In genomic region chr6:45437441-45437820, GRCh38 we compare ENCODE assay signal across 14 cellular contexts. TPM values are rescaled to one million over a fixed set of nuclear protein-coding genes. Genes with fewer than 3 reads are reported as not detected.
DNase-seq lines count a peak whose midpoint lies in the region; ATAC-seq, FAIRE-seq and TF ChIP-seq lines count a peak whose summit lies in the region.
"Had no signal": no experiment of that assay in that cellular context is flagged by ENCODE, and none has a peak within 500 bp of the region (broad histone marks: within the 10 kb centered on the region; RNA-seq: fewer than 3 reads in every experiment).

No MANE protein-coding gene starts in this region.

- no peak for ATAC-seq in A549
- ATAC-seq in GM21825 (IDR thresholded peaks at IDR 0.05; ENCODE audit: unreplicated experiment), result no peak

- no peak overlapping the region for H2BK120ac ChIP-seq in mesenchymal stem cell (ENCODE audit: low read depth, low read length)

- 87% methylated on average over 3 of the region's 3 CpGs for WGBS in A549 (ENCODE audit: missing lambda C conversion rate)
- 43 to 47% methylated on average over 3 of the region's 3 CpGs for WGBS in GM23248 (ENCODE audit: low coverage in 1 of 2, low lambda C conversion rate in 2 of 2, missing lambda C conversion rate in 2 of 2), 2 experiments
- 68% methylated on average over 2 of the region's 3 CpGs for WGBS in mesenchymal stem cell
- 95 to 96% methylated on average over 2 of the region's 3 CpGs for WGBS in endodermal cell (ENCODE audit: insufficient coverage in 1 of 2, insufficient read length in 1 of 2), 2 experiments

- H3K27me3 Mint-ChIP-seq in endodermal cell (ENCODE audit: insufficient read depth), result peaks cover 3% of the 10 kb centered on the region

- FAIRE-seq in A549 (lab: Jason Lieb, UNC), result no peak

- H3K27ac ChIP-seq in A549 (peak overlapping the region in 1 of 2 experiments; percentile 42; a peak in 3 of 6 replicates), GM23248 (peak overlapping the region; percentile 92), mesenchymal stem cell (ENCODE audit: low read length, poor library complexity, severe bottlenecking) (peak overlapping the region; percentile 76), endodermal cell (ENCODE audit: low read depth, low read length) (no peak overlapping the region), MM.1S (ENCODE audit: low read length) (no peak overlapping the region)
- H3K27ac ChIP-seq: C4-2B, parathyroid adenoma had no signal

- H3K4ac ChIP-seq in mesenchymal stem cell (ENCODE audit: low read depth in 1 of 2, low read length in 2 of 2), result peak overlapping the region in 1 of 2 experiments; percentile 53

- no peaks in the 10 kb centered on the region for H3K79me1 ChIP-seq in mesenchymal stem cell (replicated peaks; ENCODE audit: low read length, poor library complexity, severe bottlenecking)

- TF ChIP-seq CTCF in A549 (IDR thresholded peaks at IDR 0.05) (no peak), endodermal cell (conservative IDR thresholded peaks at IDR 0.05) (no peak), MM.1S (IDR thresholded peaks at IDR 0.05; ENCODE audit: low read length) (no peak)

- H3K4me3 ChIP-seq in A549 (no peak overlapping the region), GM23248 (peak overlapping the region; percentile 59), adipocyte (ENCODE audit: low read length) (peak overlapping the region; percentile 69), mesenchymal stem cell (ENCODE audit: insufficient read depth in 1 of 2, low read depth in 1 of 2, low read length in 2 of 2) (peak overlapping the region in 1 of 2 experiments; percentile 54), endodermal cell (ENCODE audit: low read length) (no peak overlapping the region), MM.1S (ENCODE audit: low read length) (no peak overlapping the region)

- H3K4me1 ChIP-seq in A549 (peaks cover 51% of the 10 kb centered on the region), GM23248 (ENCODE audit: insufficient read depth) (peaks cover 68% of the 10 kb centered on the region), adipocyte (ENCODE audit: control insufficient read depth, insufficient read depth, low read length) (peaks cover 45% of the 10 kb centered on the region), mesenchymal stem cell (ENCODE audit: control insufficient read depth, insufficient read depth, low read depth, low read length) (peaks cover 4% of the 10 kb centered on the region), endodermal cell (ENCODE audit: control insufficient read depth, insufficient read depth, low read length) (no peaks in the 10 kb centered on the region), MM.1S (ENCODE audit: low read length) (peaks cover 38% of the 10 kb centered on the region)
- H3K4me1 ChIP-seq: parathyroid adenoma had no signal

- peaks cover 6% of the 10 kb centered on the region for H3K4me1 Mint-ChIP-seq in endodermal cell
- H3K4me1 Mint-ChIP-seq: memory B cell had no signal

- H2BK5ac ChIP-seq in mesenchymal stem cell (ENCODE audit: low read depth, low read length, poor library complexity, severe bottlenecking), result no peak overlapping the region

- H3K9me3 Mint-ChIP-seq in endodermal cell, result no peaks in the 10 kb centered on the region
- H3K9me3 Mint-ChIP-seq: memory B cell had no signal

- peak overlapping the region; percentile 6 for H2AK5ac ChIP-seq in mesenchymal stem cell (ENCODE audit: low read length, severe bottlenecking)

- peak overlapping the region; percentile 69 for H3K9ac ChIP-seq in GM23248
- peak overlapping the region; percentile 67 for H3K9ac ChIP-seq in adipocyte (ENCODE audit: low read length)
- peak overlapping the region; percentile 76 for H3K9ac ChIP-seq in mesenchymal stem cell (ENCODE audit: low read length)
- H3K9ac ChIP-seq in endodermal cell (ENCODE audit: extremely low read depth, low read length, poor library complexity, severe bottlenecking), result no peak overlapping the region
- H3K9ac ChIP-seq in MM.1S (ENCODE audit: low read length), result no peak overlapping the region
- H3K9ac ChIP-seq: parathyroid adenoma had no signal

- H4K8ac ChIP-seq in mesenchymal stem cell (ENCODE audit: low read length), result no peak overlapping the region

- no peak for TF ChIP-seq RAD21 in A549 (conservative IDR thresholded peaks at IDR 0.05 in 1 of 2, IDR thresholded peaks at IDR 0.05 in 1 of 2)

- H4K20me1 ChIP-seq in GM23248 (ENCODE audit: insufficient read depth), result no peaks in the 10 kb centered on the region
- H4K20me1 ChIP-seq in MM.1S (ENCODE audit: insufficient read depth, low read length), result no peaks in the 10 kb centered on the region; the same call in 1 of the 2 replicates

- no peaks in the 10 kb centered on the region for H3K36me3 Mint-ChIP-seq in endodermal cell (ENCODE audit: low read depth)
- H3K36me3 Mint-ChIP-seq: memory B cell had no signal

- H3K27me3 ChIP-seq in GM23248 (replicated peaks; ENCODE audit: insufficient read depth) (no peaks in the 10 kb centered on the region), adipocyte (replicated peaks; ENCODE audit: control insufficient read depth, insufficient read depth, low read length) (no peaks in the 10 kb centered on the region), mesenchymal stem cell (ENCODE audit: control insufficient read depth in 1 of 2, insufficient read depth in 1 of 2, low read length in 2 of 2) (no peaks in the 10 kb centered on the region), endodermal cell (ENCODE audit: control insufficient read depth, insufficient read depth, low read length, poor library complexity, severe bottlenecking) (no peaks in the 10 kb centered on the region), MM.1S (replicated peaks; ENCODE audit: insufficient read depth, low read length) (no peaks in the 10 kb centered on the region)

- no peak overlapping the region for H3K27ac Mint-ChIP-seq in endodermal cell
- H3K27ac Mint-ChIP-seq: memory B cell had no signal

- CTCF ChIA-PET in A549 (lab: Yijun Ruan, JAX), result interaction anchor here (1.1 to 1.3 kb wide), 3 partner anchors 15 to 782 kb away, joined by 3 to 6 read pairs (median 3); no protein-coding TSS in a partner anchor

- H3F3A ChIP-seq in GM23248 (ENCODE audit: insufficient read depth), result peaks cover 61% of the 10 kb centered on the region
- H3F3A ChIP-seq in MM.1S (ENCODE audit: insufficient read depth, low read length), result peaks cover 20% of the 10 kb centered on the region

- no peaks in the 10 kb centered on the region for H3K9me3 ChIP-seq in A549
- no peaks in the 10 kb centered on the region for H3K9me3 ChIP-seq in GM23248 (ENCODE audit: low read depth)
- no peaks in the 10 kb centered on the region for H3K9me3 ChIP-seq in adipocyte (ENCODE audit: control insufficient read depth, low read length)
- no peaks in the 10 kb centered on the region for H3K9me3 ChIP-seq in mesenchymal stem cell (ENCODE audit: control insufficient read depth, low read length)
- H3K9me3 ChIP-seq in endodermal cell (ENCODE audit: control insufficient read depth, low read length), result no peaks in the 10 kb centered on the region
- H3K9me3 ChIP-seq in MM.1S (replicated peaks; ENCODE audit: insufficient read depth, low read length), result no peaks in the 10 kb centered on the region

- H3K18ac ChIP-seq in mesenchymal stem cell (ENCODE audit: low read depth in 1 of 2, low read length in 2 of 2), result peak overlapping the region in 1 of 2 experiments; percentile 14

- peaks cover 50% of the 10 kb centered on the region for H3K79me2 ChIP-seq in GM23248 (ENCODE audit: insufficient read depth)
- peaks cover 100% of the 10 kb centered on the region for H3K79me2 ChIP-seq in MM.1S (ENCODE audit: low read length)
- H3K79me2 ChIP-seq: parathyroid adenoma had no signal

- in situ Hi-C loops in GM23248 (cut with MboI), result loop anchor here (25.0 kb wide), 1 partner anchor 275 kb away; no protein-coding TSS in a partner anchor

- H3K4me3 Mint-ChIP-seq in endodermal cell, result no peak overlapping the region
- H3K4me3 Mint-ChIP-seq: memory B cell had no signal

- H3K4me2 ChIP-seq in A549 (peak overlapping the region; percentile 41), GM23248 (ENCODE audit: unreplicated experiment) (peak overlapping the region; percentile 88), mesenchymal stem cell (ENCODE audit: low read length, poor library complexity, severe bottlenecking) (no peak overlapping the region), MM.1S (ENCODE audit: low read depth, low read length) (no peak overlapping the region)

- H2BK15ac ChIP-seq in mesenchymal stem cell (ENCODE audit: low read depth, poor library complexity, severe bottlenecking), result no peak overlapping the region

- no peak for TF ChIP-seq POLR2A in A549 (IDR thresholded peaks at IDR 0.05; ENCODE audit: low read length)

- no peak for TF ChIP-seq EP300 in A549 (IDR thresholded peaks at IDR 0.05)

- DNase-seq in A549 (ENCODE audit: low read depth in 1 of 2, low spot score in 1 of 2) (no peak), GM23248 (no peak), adipocyte (ENCODE audit: low read depth) (no peak), mesenchymal stem cell (no peak), SIG-M5 (lab: John Stamatoyannopoulos, UW) (no peak), endodermal cell (no peak), MM.1S (no peak)
- DNase-seq: activated T-cell treated with anti-CD3 and anti-CD28 coated beads, Interleukin-2, amount 50 U/mL, for 48 hours; NCI-H1436; NCI-H524 had no signal

- H2BK12ac ChIP-seq in mesenchymal stem cell (ENCODE audit: low read length in 2 of 2), result no peak overlapping the region

- no peak overlapping the region for H3K23ac ChIP-seq in mesenchymal stem cell (ENCODE audit: low read length in 2 of 2)

- H4K91ac ChIP-seq in mesenchymal stem cell (ENCODE audit: low read length), result no peak overlapping the region

- H3K9me2 ChIP-seq in GM23248 (ENCODE audit: insufficient read depth) (no peaks in the 10 kb centered on the region), MM.1S (replicated peaks; ENCODE audit: insufficient read depth, low read length) (no peaks in the 10 kb centered on the region)

- POLR2A ChIA-PET in A549 (lab: Yijun Ruan, JAX), result interaction anchor here (1.7 kb wide), 1 partner anchor 9 kb away, joined by 5 read pairs; no protein-coding TSS in a partner anchor

- H3K36me3 ChIP-seq in GM23248 (ENCODE audit: low read depth) (0 out of 2 replicates have a peak, but pooled peaks cover 9% of the 10 kb centered on the region), adipocyte (ENCODE audit: control insufficient read depth, insufficient read depth, low read length, severe bottlenecking) (no peaks in the 10 kb centered on the region), mesenchymal stem cell (ENCODE audit: control insufficient read depth in 1 of 2, insufficient read depth in 2 of 2, low read depth in 1 of 2, low read length in 2 of 2) (peaks cover 5 to 7% of the 10 kb centered on the region in 2 experiments), endodermal cell (ENCODE audit: control insufficient read depth, insufficient read depth, low read length) (no peaks in the 10 kb centered on the region), MM.1S (replicated peaks; ENCODE audit: insufficient read depth, low read length) (peaks cover 26% of the 10 kb centered on the region)

- no peak overlapping the region for H3K14ac ChIP-seq in mesenchymal stem cell (ENCODE audit: low read length in 2 of 2)

- H2AFZ ChIP-seq in GM23248 (peak overlapping the region; percentile 0; the same call in 1 of the 2 replicates), mesenchymal stem cell (ENCODE audit: low read depth, low read length) (no peak overlapping the region), MM.1S (ENCODE audit: low read length) (no peak overlapping the region)
- H2AFZ ChIP-seq: parathyroid adenoma had no signal

RNA-seq across cellular contexts. Expression of gene SUPT3H, which starts 59.7 kb away (rescaled TPM):
- polyA plus RNA-seq in A549 (2011; rRNA removed) (5.6 and 6.2 TPM in 2 replicates), A549 (2017; fragmentation: RNase III; extraction: RNeasy Plus Mini Kit Qiagen cat#74134 plus additional on column Dnase treatment) (4.0 to 4.8 TPM (median 4.3 TPM) in 3 replicates), GM23248 (2016; fragmentation: Nextera tagmentation; extraction: Ambion mirVana) (9.3 TPM in 2 replicates)
- polyA plus RNA-seq in A549 (2012; cell fraction: cytosol; rRNA removed), result 4.5 and 5.1 TPM in 2 replicates
- polyA plus RNA-seq in A549 (2012; cell fraction: nucleus; rRNA removed), result 3.2 and 4.8 TPM in 2 replicates
- polyA minus RNA-seq in A549 (2011; rRNA and poly(A)+ RNA removed), result 5.2 and 13.3 TPM in 2 replicates
- total RNA-seq in GM23248 (2014; rRNA removed; shearing (Covaris generic)), result 2.9 and 12.4 TPM in 2 replicates
- polyA plus RNA-seq in mesenchymal stem cell (2013, experiment 1 of 2), result 12.2 TPM
- 11.4 TPM for polyA plus RNA-seq in mesenchymal stem cell (2013, experiment 2 of 2)
- total RNA-seq in endodermal cell, result 10 to 100 TPM; 32.4 to 34.7 TPM
- polyA plus RNA-seq in endodermal cell (2013, experiment 1 of 2), result 22.9 TPM
- 26.2 TPM for polyA plus RNA-seq in endodermal cell (2013, experiment 2 of 2)

Comparison
In these comparisons a context has a peak if more than half of its experiments do, and no peak if none do; other contexts are left out.
1. H3K27ac ChIP-seq: peak in GM23248 (single experiment) and mesenchymal stem cell (single experiment); none in endodermal cell (single experiment) and MM.1S (single experiment).
2. H3K4me2 ChIP-seq: peak in A549 (single experiment) and GM23248 (single experiment); none in mesenchymal stem cell (single experiment) and MM.1S (single experiment).
3. H3K4me3 ChIP-seq: peak in GM23248 (single experiment) and adipocyte (single experiment); none in A549 (single experiment), endodermal cell (single experiment) and MM.1S (single experiment).
4. H3K9ac ChIP-seq: peak in GM23248 (single experiment), adipocyte (single experiment) and mesenchymal stem cell (single experiment); none in endodermal cell (single experiment) and MM.1S (single experiment).